In genomic region chr17:35877345-35878029, GRCh38 we compare ENCODE assay signal across 1 cellular context.
TF ChIP-seq lines count a peak whose summit lies in the region.

No MANE protein-coding gene starts in this region.

TF ChIP-seq in HEK293T, 16 proteins besides CTCF, POLR2A, EP300 and RAD21:
- TF ChIP-seq SUZ12 (IDR thresholded peaks at IDR 0.05) (no peak), SP1 (IDR thresholded peaks at IDR 0.05) (no peak), LEF1 (IDR thresholded peaks at IDR 0.05; ENCODE audit: borderline replicate concordance) (no peak), NFRKB (IDR thresholded peaks at IDR 0.05) (no peak), FOXM1 (IDR thresholded peaks at IDR 0.05; ENCODE audit: borderline replicate concordance) (no peak), ARNT (IDR thresholded peaks at IDR 0.05) (no peak), ELF4 (IDR thresholded peaks at IDR 0.05) (no peak), L3MBTL2 (conservative IDR thresholded peaks at IDR 0.05) (no peak), HDGF (IDR thresholded peaks at IDR 0.05; ENCODE audit: borderline replicate concordance) (no peak), BHLHE40 (IDR thresholded peaks at IDR 0.05; ENCODE audit: borderline replicate concordance) (no peak), ZNF384 (IDR thresholded peaks at IDR 0.05) (no peak), CTBP1 (IDR thresholded peaks at IDR 0.05; ENCODE audit: borderline replicate concordance) (no peak), PKNOX1 (IDR thresholded peaks at IDR 0.05) (no peak), FOXA1 (IDR thresholded peaks at IDR 0.05) (no peak), FOXK2 (IDR thresholded peaks at IDR 0.05) (no peak), TARDBP (IDR thresholded peaks at IDR 0.05) (no peak)
